4 cellular contexts compared by ENCODE assay signal in the genomic region with DNA sequence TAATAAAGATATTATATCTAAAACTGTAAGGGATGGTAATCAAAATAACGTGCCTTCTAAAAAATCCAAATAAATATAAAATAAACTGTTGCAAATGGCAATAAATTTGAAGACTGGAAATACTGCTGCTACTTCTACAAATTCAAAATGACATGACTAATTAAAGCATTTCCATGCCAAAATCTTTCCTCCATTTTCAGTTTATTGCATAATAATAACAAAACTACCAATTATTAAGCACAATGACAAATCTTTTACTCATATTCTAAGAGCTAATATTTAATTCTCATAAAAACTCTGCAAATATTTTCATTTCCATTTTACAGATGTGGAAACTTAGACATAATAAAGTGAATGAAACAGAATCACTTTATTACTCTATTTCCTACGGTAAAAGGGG.
"Had no signal": no experiment of that assay in that cellular context is flagged by ENCODE, and none has a peak within 500 bp of the region (broad histone marks: within the 10 kb centered on the region; RNA-seq: fewer than 3 reads in every experiment).

No MANE protein-coding gene starts in this region.

- H3K4me3 ChIP-seq: GM23338 had no signal

- H3K4me1 Mint-ChIP-seq: GM23338, H9 had no signal

- H3K27ac Mint-ChIP-seq: GM23338, H9 had no signal

- H3K4me3 Mint-ChIP-seq: GM23338, H9 had no signal

- DNase-seq: H9, HCEC 1CT, IMR-90 had no signal
